24 cellular contexts compared by ENCODE assay signal in genomic region chr1:21813542-21813941, GRCh38. TPM values are rescaled to one million over a fixed set of nuclear protein-coding genes. Genes with fewer than 3 reads are reported as not detected.
"Had no signal": no experiment of that assay in that cellular context is flagged by ENCODE, and none has a peak within 500 bp of the region (broad histone marks: within the 10 kb centered on the region; RNA-seq: fewer than 3 reads in every experiment).

No MANE protein-coding gene starts in this region.

- H3K36me3 Mint-ChIP-seq: stimulated activated effector memory CD8-positive, alpha-beta T cell treated with anti-CD3 and anti-CD28 coated beads, Interleukin-12 subunit alpha, Interleukin-12 subunit beta, amount 100 ng/mL, for 72 hours; T-cell had no signal

- DNase-seq: activated CD4-positive, alpha-beta T cell treated with anti-CD3 and anti-CD28 coated beads for 48 hours; activated CD8-positive, alpha-beta memory T cell treated with anti-CD3 and anti-CD28 coated beads, Interleukin-2, amount 50 U/mL, for 4 hours; activated naive CD4-positive, alpha-beta T cell treated with anti-CD3 and anti-CD28 coated beads, Interleukin-2, amount 50 U/mL, for 16 hours; activated T-cell treated with anti-CD3 and anti-CD28 coated beads, Interleukin-2, amount 50 U/mL, for 4 hours; cerebellar nuclear complex; cortex of kidney; effector CD4-positive, alpha-beta T cell; left cardiac atrium; occipital lobe; posterior cingulate gyrus; sigmoid colon; stimulated activated CD4-positive, alpha-beta T cell treated with anti-CD3 and anti-CD28 coated beads, Interleukin-4, amount 100 ng/mL, for 24 hours; stomach had no signal

- H3K27ac ChIP-seq: adrenal gland, lower lobe of right lung had no signal

- H3K27ac Mint-ChIP-seq: activated B cell treated with CpG ODN at 0.5 μM for 24 hours; nephron progenitor cell; stimulated activated effector memory CD8-positive, alpha-beta T cell treated with anti-CD3 and anti-CD28 coated beads, Interleukin-12 subunit alpha, Interleukin-12 subunit beta, amount 100 ng/mL, for 72 hours; type B pancreatic cell had no signal

- H3K9me3 Mint-ChIP-seq: activated B cell treated with CpG ODN at 0.5 μM for 24 hours; activated T-cell treated with anti-CD3 and anti-CD28 coated beads, Interleukin-2, amount 50 U/mL, for 4 hours; nephron progenitor cell; stimulated activated effector memory CD8-positive, alpha-beta T cell treated with anti-CD3 and anti-CD28 coated beads, Interleukin-12 subunit alpha, Interleukin-12 subunit beta, amount 100 ng/mL, for 72 hours; T-cell; type B pancreatic cell had no signal

- H3K27me3 ChIP-seq: adrenal gland had no signal

- H3K9me3 ChIP-seq: adrenal gland, lower lobe of right lung, sigmoid colon, stomach had no signal

- H3K36me3 ChIP-seq: adrenal gland, lower lobe of right lung, sigmoid colon, stomach had no signal

RNA-seq across cellular contexts. Expression of gene LDLRAD2, which starts 1.5 kb away (rescaled TPM):
- total RNA-seq: bronchial epithelial cell, glomerular endothelial cell, occipital lobe, renal cortical epithelial cell, temporal lobe had no signal
